In genomic region chr2:12652723-12653122, GRCh38 we compare ENCODE assay signal across 1 cellular context.
TF ChIP-seq lines count a peak whose summit lies in the region.

No MANE protein-coding gene starts in this region.

TF ChIP-seq in H1, 55 proteins besides CTCF, POLR2A, EP300 and RAD21 (continued from another document):
- TF ChIP-seq CHD7 (IDR thresholded peaks at IDR 0.05; ENCODE audit: insufficient replicate concordance, low read length) = no peak
- no peak for TF ChIP-seq CEBPB (IDR thresholded peaks at IDR 0.05; ENCODE audit: low read depth, low read length)
- TF ChIP-seq KDM1A (IDR thresholded peaks at IDR 0.05; ENCODE audit: borderline replicate concordance, low read length) = no peak
- no peak for TF ChIP-seq SIN3A (conservative IDR thresholded peaks at IDR 0.05 in 1 of 2, IDR thresholded peaks at IDR 0.05 in 1 of 2; ENCODE audit: low read depth in 1 of 2, low read length in 2 of 2)
